20 cellular contexts compared by ENCODE assay signal in the genomic region with DNA sequence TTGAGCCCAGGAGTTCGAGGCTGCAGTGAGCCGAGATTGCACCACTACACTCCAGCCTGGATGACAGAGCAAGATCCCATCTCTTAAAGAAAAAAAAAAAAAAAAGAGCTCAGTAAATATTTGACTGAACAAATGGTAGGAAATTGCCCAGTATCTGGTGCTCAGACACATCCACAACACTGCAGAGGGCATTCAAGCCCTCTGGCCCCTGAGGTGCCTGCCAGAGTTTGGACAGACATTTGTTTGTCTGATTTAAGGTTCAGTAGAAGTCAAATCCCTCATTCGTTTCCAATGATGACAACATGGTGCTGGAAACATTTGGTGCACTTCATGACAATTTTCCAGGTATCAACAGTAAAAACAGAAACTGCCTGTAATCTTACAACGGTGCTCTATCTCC.
"Had no signal": no experiment of that assay in that cellular context is flagged by ENCODE, and none has a peak within 500 bp of the region (broad histone marks: within the 10 kb centered on the region; RNA-seq: fewer than 3 reads in every experiment).

No MANE protein-coding gene starts in this region.

- H3K27me3 Mint-ChIP-seq: effector memory CD8-positive, alpha-beta T cell; naive thymus-derived CD8-positive, alpha-beta T cell; stimulated activated naive B cell treated with anti-CD40 and anti-IgM and Interleukin-4, amounts not matched to agents 10 μg/mL and 1 μg/mL and 100 μg/mL, for 72 hours; stimulated activated naive CD8-positive, alpha-beta T cell treated with anti-CD3 and anti-CD28 coated beads, Interleukin-15, Interleukin-2, amounts not matched to agents 100 ng/mL and 50 ng/mL, for 24 hours had no signal

- ATAC-seq: effector memory CD8-positive, alpha-beta T cell; left colon; left ventricle myocardium superior; lower lobe of right lung; naive thymus-derived CD8-positive, alpha-beta T cell; psoas muscle; right cardiac atrium; stimulated activated naive B cell treated with anti-CD40 and anti-IgM and Interleukin-4, amounts not matched to agents 10 μg/mL and 1 μg/mL and 100 μg/mL, for 72 hours had no signal

- H3K4me1 Mint-ChIP-seq: immature natural killer cell; stimulated activated naive B cell treated with anti-CD40 and anti-IgM and Interleukin-4, amounts not matched to agents 10 μg/mL and 1 μg/mL and 100 μg/mL, for 72 hours had no signal

- DNase-seq: cortex of kidney; effector memory CD8-positive, alpha-beta T cell; erythroblast; hypothalamus; immature natural killer cell; islet precursor cell; kidney glomerular epithelial cell; left colon; left ventricle myocardium superior; lower lobe of right lung; naive thymus-derived CD8-positive, alpha-beta T cell; occipital lobe; ovary; posterior cingulate gyrus; psoas muscle; right cardiac atrium; spleen; stimulated activated naive B cell treated with anti-CD40 and anti-IgM and Interleukin-4, amounts not matched to agents 10 μg/mL and 1 μg/mL and 100 μg/mL, for 72 hours; upper lobe of left lung had no signal

- H3K4me3 Mint-ChIP-seq: effector memory CD8-positive, alpha-beta T cell; immature natural killer cell; naive thymus-derived CD8-positive, alpha-beta T cell; stimulated activated naive B cell treated with anti-CD40 and anti-IgM and Interleukin-4, amounts not matched to agents 10 μg/mL and 1 μg/mL and 100 μg/mL, for 72 hours; stimulated activated naive CD8-positive, alpha-beta T cell treated with anti-CD3 and anti-CD28 coated beads, Interleukin-15, Interleukin-2, amounts not matched to agents 100 ng/mL and 50 ng/mL, for 24 hours had no signal

- H3K9me3 Mint-ChIP-seq: effector memory CD8-positive, alpha-beta T cell; stimulated activated naive CD8-positive, alpha-beta T cell treated with anti-CD3 and anti-CD28 coated beads, Interleukin-15, Interleukin-2, amounts not matched to agents 100 ng/mL and 50 ng/mL, for 24 hours had no signal

- H3K27ac Mint-ChIP-seq: effector memory CD8-positive, alpha-beta T cell; immature natural killer cell; stimulated activated naive B cell treated with anti-CD40 and anti-IgM and Interleukin-4, amounts not matched to agents 10 μg/mL and 1 μg/mL and 100 μg/mL, for 72 hours; stimulated activated naive CD8-positive, alpha-beta T cell treated with anti-CD3 and anti-CD28 coated beads, Interleukin-15, Interleukin-2, amounts not matched to agents 100 ng/mL and 50 ng/mL, for 24 hours had no signal
